ENCODE assay signal across 8 cellular contexts in genomic region chr12:102479099-102479887, GRCh38. TPM values are rescaled to one million over a fixed set of nuclear protein-coding genes. Genes with fewer than 3 reads are reported as not detected.
DNase-seq lines count a peak whose midpoint lies in the region; ATAC-seq and TF ChIP-seq lines count a peak whose summit lies in the region.

No MANE protein-coding gene starts in this region.

- no peaks in the 10 kb centered on the region for H3K9me2 ChIP-seq in hepatocyte (replicated peaks; ENCODE audit: insufficient read depth)

- DNase-seq in NOMO-1 (lab: John Stamatoyannopoulos, UW; ENCODE audit: unreplicated experiment in 2 of 2) (peak; percentile 17 to 64), hepatocyte (ENCODE audit: low spot score) (peak; percentile 53), tibial nerve (ENCODE audit: low spot score in 2 of 2) (no peak), SIG-M5 treated with dmso at 0.1 percent for 504 hours (lab: John Stamatoyannopoulos, UW; ENCODE audit: unreplicated experiment) (no peak), mesenteric fat pad (ENCODE audit: low spot score) (no peak), middle frontal gyrus (ENCODE audit: extremely low spot score, low spot score) (no peak)

- H3K27ac ChIP-seq in hepatocyte (peak overlapping the region; percentile 67), tibial nerve (peak overlapping the region in 3 of 4 donors; percentile 13 to 70 (median 56))

- no peaks in the 10 kb centered on the region for H3K36me3 ChIP-seq in hepatocyte (replicated peaks; ENCODE audit: insufficient read depth, low read depth)
- H3K36me3 ChIP-seq in tibial nerve: no peaks in the 10 kb centered on the region

- TF ChIP-seq EP300 in tibial nerve (IDR thresholded peaks at IDR 0.05): peak in 1 of 2 donors; percentile 11

- TF ChIP-seq POLR2A in tibial nerve (IDR thresholded peaks at IDR 0.05): no peak

- 26% methylated on average over 11 of the region's 11 CpGs for WGBS in hepatocyte (ENCODE audit: low lambda C conversion rate, missing lambda C conversion rate)
- 9 to 16% methylated on average over 11 of the region's 11 CpGs for WGBS in tibial nerve, 2 donors

- H4K20me1 ChIP-seq in hepatocyte (ENCODE audit: insufficient read depth, poor library complexity, severe bottlenecking): no peaks in the 10 kb centered on the region

- H3K4me3 ChIP-seq in hepatocyte: peak overlapping the region; percentile 11
- peak overlapping the region; percentile 6 to 42 (median 19) for H3K4me3 ChIP-seq in tibial nerve

- H3K9me3 ChIP-seq in hepatocyte (ENCODE audit: low read depth) (no peaks in the 10 kb centered on the region), tibial nerve (no peaks in the 10 kb centered on the region)

- ATAC-seq in GM18861 (IDR thresholded peaks at IDR 0.05; ENCODE audit: unreplicated experiment) (peak; percentile 19), HG02571 (IDR thresholded peaks at IDR 0.05; ENCODE audit: unreplicated experiment) (peak; percentile 25)

- peaks cover 41% of the 10 kb centered on the region for H3K4me1 ChIP-seq in hepatocyte (ENCODE audit: insufficient read depth)
- peaks cover 0 to 41% (median 18%) of the 10 kb centered on the region in 4 donors for H3K4me1 ChIP-seq in tibial nerve

- H3K27me3 ChIP-seq in hepatocyte (no peaks in the 10 kb centered on the region), tibial nerve (no peaks in the 10 kb centered on the region)

- peak overlapping the region; percentile 67 for H3K4me2 ChIP-seq in hepatocyte

- TF ChIP-seq CTCF in hepatocyte (IDR thresholded peaks at IDR 0.05; ENCODE audit: poor library complexity) (no peak), tibial nerve (IDR thresholded peaks at IDR 0.05) (no peak)

- H2AFZ ChIP-seq in hepatocyte: peak overlapping the region; percentile 7

- H3K79me2 ChIP-seq in hepatocyte: peaks cover 6% of the 10 kb centered on the region

RNA-seq across cellular contexts. Expression of gene IGF1, which starts 1.1 kb away (rescaled TPM):
- 9.7 and 10.0 TPM in 2 replicates for total RNA-seq in hepatocyte
- polyA plus RNA-seq in hepatocyte: 8.2 and 12.0 TPM in 2 replicates
- 100 to 1,000 TPM in 1 of 4 donors, 10 to 100 TPM in 3; 50.0 to 262 (median 78.1) TPM for total RNA-seq in tibial nerve
- total RNA-seq in mesenteric fat pad: 415 TPM

Comparison
In these comparisons a context has a peak if more than half of its experiments do, and no peak if none do; other contexts are left out.
1. DNase-seq: peak in NOMO-1 (2 of 2) and hepatocyte (single experiment); none in tibial nerve (0 of 2), SIG-M5 treated with dmso at 0.1 percent for 504 hours (single experiment), mesenteric fat pad (single experiment) and middle frontal gyrus (single experiment).